In genomic region chr3:13161771-13162535, GRCh38 we compare ENCODE assay signal across 12 cellular contexts.
"Had no signal": no experiment of that assay in that cellular context is flagged by ENCODE, and none has a peak within 500 bp of the region (broad histone marks: within the 10 kb centered on the region; RNA-seq: fewer than 3 reads in every experiment).

No MANE protein-coding gene starts in this region.

- H3K4me3 Mint-ChIP-seq: activated CD4-positive, alpha-beta memory T cell treated with anti-CD3 and anti-CD28 coated beads for 36 hours; activated naive CD8-positive, alpha-beta T cell treated with anti-CD3 and anti-CD28 coated beads for 36 hours; activated T-cell treated with anti-CD3 and anti-CD28 coated beads, Interleukin-2, amount 50 U/mL, for 4 hours; nephron had no signal

- H3K9me3 ChIP-seq: pancreas had no signal

- H3K4me1 ChIP-seq: pancreas, tibial nerve had no signal

- H3K4me3 ChIP-seq: dorsolateral prefrontal cortex, pancreas, smooth muscle cell, tibial nerve had no signal

- H3K27me3 Mint-ChIP-seq: activated CD4-positive, alpha-beta memory T cell treated with anti-CD3 and anti-CD28 coated beads for 36 hours; activated naive CD8-positive, alpha-beta T cell treated with anti-CD3 and anti-CD28 coated beads for 36 hours had no signal

- H3K27me3 ChIP-seq: brain microvascular endothelial cell, dorsolateral prefrontal cortex, pancreas, tibial nerve had no signal

- H3K4me1 Mint-ChIP-seq: activated naive CD8-positive, alpha-beta T cell treated with anti-CD3 and anti-CD28 coated beads for 36 hours; nephron had no signal

- H3K4me2 ChIP-seq: smooth muscle cell had no signal

- ATAC-seq: activated T-cell treated with anti-CD3 and anti-CD28 coated beads, Interleukin-2, amount 50 U/mL, for 4 hours; esophagus mucosa; pancreas had no signal

- H3K9me3 Mint-ChIP-seq: activated CD4-positive, alpha-beta memory T cell treated with anti-CD3 and anti-CD28 coated beads for 36 hours; activated naive CD8-positive, alpha-beta T cell treated with anti-CD3 and anti-CD28 coated beads for 36 hours; activated T-cell treated with anti-CD3 and anti-CD28 coated beads, Interleukin-2, amount 50 U/mL, for 4 hours had no signal

- H3K27ac ChIP-seq: brain microvascular endothelial cell, pancreas, tibial nerve had no signal

- H3K36me3 Mint-ChIP-seq: activated CD4-positive, alpha-beta memory T cell treated with anti-CD3 and anti-CD28 coated beads for 36 hours; activated naive CD8-positive, alpha-beta T cell treated with anti-CD3 and anti-CD28 coated beads for 36 hours had no signal

- DNase-seq: activated CD4-positive, alpha-beta memory T cell treated with anti-CD3 and anti-CD28 coated beads for 36 hours; activated effector memory CD4-positive, alpha-beta T cell treated with anti-CD3 and anti-CD28 coated beads, Interleukin-2, amount 50 U/mL, for 16 hours; activated naive CD8-positive, alpha-beta T cell treated with anti-CD3 and anti-CD28 coated beads for 36 hours; activated T-cell treated with anti-CD3 and anti-CD28 coated beads, Interleukin-2, amount 50 U/mL, for 4 hours; brain microvascular endothelial cell; retina had no signal

- H3K27ac Mint-ChIP-seq: activated CD4-positive, alpha-beta memory T cell treated with anti-CD3 and anti-CD28 coated beads for 36 hours; activated naive CD8-positive, alpha-beta T cell treated with anti-CD3 and anti-CD28 coated beads for 36 hours; nephron had no signal

- H3K36me3 ChIP-seq: brain microvascular endothelial cell, pancreas had no signal
